ENCODE assay signal across 29 cellular contexts in genomic region chr18:36629836-36630235, GRCh38.
"Had no signal": no experiment of that assay in that cellular context is flagged by ENCODE, and none has a peak within 500 bp of the region (broad histone marks: within the 10 kb centered on the region; RNA-seq: fewer than 3 reads in every experiment).

No MANE protein-coding gene starts in this region.

- H3K4me3 Mint-ChIP-seq: activated CD4-positive, alpha-beta memory T cell treated with anti-CD3 and anti-CD28 coated beads for 36 hours; activated naive CD4-positive, alpha-beta T cell treated with anti-CD3 and anti-CD28 coated beads, Interleukin-2, amount 10 ng/mL, durations not matched to agents 7 days and 5 days; activated naive CD8-positive, alpha-beta T cell treated with anti-CD3 and anti-CD28 coated beads, Interleukin-2, amount 10 ng/mL, durations not matched to agents 7 days and 5 days; central memory CD8-positive, alpha-beta T cell; effector memory CD8-positive, alpha-beta T cell; immature natural killer cell; nephron; T-helper 1 cell treated with Interleukin-12 subunit alpha and Interleukin-12 subunit beta and Interleukin-4 antibody, amounts not matched to agents 30 μg/mL and 1 μg/mL, for 36 hours had no signal

- H3K9me3 Mint-ChIP-seq: activated CD4-positive, alpha-beta memory T cell treated with anti-CD3 and anti-CD28 coated beads for 36 hours; activated naive CD4-positive, alpha-beta T cell treated with anti-CD3 and anti-CD28 coated beads, Interleukin-2, amount 10 ng/mL, durations not matched to agents 7 days and 5 days; activated naive CD8-positive, alpha-beta T cell treated with anti-CD3 and anti-CD28 coated beads, Interleukin-2, amount 10 ng/mL, durations not matched to agents 7 days and 5 days; central memory CD8-positive, alpha-beta T cell; effector memory CD8-positive, alpha-beta T cell; nephron; T-helper 1 cell treated with Interleukin-12 subunit alpha and Interleukin-12 subunit beta and Interleukin-4 antibody, amounts not matched to agents 30 μg/mL and 1 μg/mL, for 36 hours had no signal

- H3K27ac ChIP-seq: colonic mucosa, dorsolateral prefrontal cortex, upper lobe of right lung, VCaP had no signal

- H3K4me1 ChIP-seq: colonic mucosa had no signal

- H3K36me3 ChIP-seq: colonic mucosa, upper lobe of right lung had no signal

- H3K9me3 ChIP-seq: colonic mucosa, gastroesophageal sphincter, mucosa of descending colon, upper lobe of right lung had no signal

- ATAC-seq: effector memory CD8-positive, alpha-beta T cell; gastroesophageal sphincter; left lobe of liver; mucosa of descending colon; sciatic nerve; stimulated activated naive CD8-positive, alpha-beta T cell treated with anti-CD3 and anti-CD28 coated beads, Interleukin-15, Interleukin-2, amounts not matched to agents 100 U/mL and 50 U/mL, for 24 hours; upper lobe of right lung had no signal

- H3K27ac Mint-ChIP-seq: activated CD4-positive, alpha-beta memory T cell treated with anti-CD3 and anti-CD28 coated beads for 36 hours; activated naive CD4-positive, alpha-beta T cell treated with anti-CD3 and anti-CD28 coated beads, Interleukin-2, amount 10 ng/mL, durations not matched to agents 7 days and 5 days; activated naive CD8-positive, alpha-beta T cell treated with anti-CD3 and anti-CD28 coated beads, Interleukin-2, amount 10 ng/mL, durations not matched to agents 7 days and 5 days; effector memory CD8-positive, alpha-beta T cell; immature natural killer cell; nephron; T-helper 1 cell treated with Interleukin-12 subunit alpha and Interleukin-12 subunit beta and Interleukin-4 antibody, amounts not matched to agents 30 μg/mL and 1 μg/mL, for 36 hours had no signal

- H3K4me3 ChIP-seq: colonic mucosa, dorsolateral prefrontal cortex, gastroesophageal sphincter, lung, mucosa of descending colon, skin epidermis, upper lobe of right lung had no signal

- H3K4me1 Mint-ChIP-seq: activated naive CD4-positive, alpha-beta T cell treated with anti-CD3 and anti-CD28 coated beads, Interleukin-2, amount 10 ng/mL, durations not matched to agents 7 days and 5 days; activated naive CD8-positive, alpha-beta T cell treated with anti-CD3 and anti-CD28 coated beads, Interleukin-2, amount 10 ng/mL, durations not matched to agents 7 days and 5 days; central memory CD8-positive, alpha-beta T cell; immature natural killer cell had no signal

- H3K27me3 Mint-ChIP-seq: activated naive CD4-positive, alpha-beta T cell treated with anti-CD3 and anti-CD28 coated beads, Interleukin-2, amount 10 ng/mL, durations not matched to agents 7 days and 5 days had no signal

- DNase-seq: activated CD4-positive, alpha-beta memory T cell treated with anti-CD3 and anti-CD28 coated beads for 36 hours; activated CD4-positive, alpha-beta T cell treated with anti-CD3 and anti-CD28 coated beads for 4 hours; activated CD8-positive, alpha-beta memory T cell treated with anti-CD3 and anti-CD28 coated beads, Interleukin-2, amount 50 U/mL, for 4 hours; activated gamma-delta T cell; activated naive CD4-positive, alpha-beta T cell treated with anti-CD3 and anti-CD28 coated beads, Interleukin-2, amount 10 ng/mL, durations not matched to agents 7 days and 5 days; activated naive CD8-positive, alpha-beta T cell treated with anti-CD3 and anti-CD28 coated beads, Interleukin-2, amount 10 ng/mL, durations not matched to agents 7 days and 5 days; activated T-cell treated with anti-CD3 and anti-CD28 coated beads, Interleukin-2, amount 50 U/mL, for 1 hour; colonic mucosa; dorsolateral prefrontal cortex; effector memory CD8-positive, alpha-beta T cell; erythroblast; hypothalamus; immature natural killer cell; mucosa of descending colon; posterior cingulate gyrus; stimulated activated CD4-positive, alpha-beta T cell treated with anti-CD3 and anti-CD28 coated beads, Interleukin-12 subunit alpha, Interleukin-12 subunit beta, amount 100 ng/mL, for 4 hours; stimulated activated CD4-positive, alpha-beta T cell treated with anti-CD3 and anti-CD28 coated beads, Interleukin-4, amount 100 ng/mL, for 1 hour; stimulated activated naive CD8-positive, alpha-beta T cell treated with anti-CD3 and anti-CD28 coated beads, Interleukin-15, Interleukin-2, amounts not matched to agents 100 U/mL and 50 U/mL, for 24 hours; T-helper 9 cell; upper lobe of right lung had no signal

- H3K27me3 ChIP-seq: colonic mucosa, dorsolateral prefrontal cortex, gastroesophageal sphincter, upper lobe of right lung had no signal

- H3K36me3 Mint-ChIP-seq: activated CD4-positive, alpha-beta memory T cell treated with anti-CD3 and anti-CD28 coated beads for 36 hours; activated naive CD4-positive, alpha-beta T cell treated with anti-CD3 and anti-CD28 coated beads, Interleukin-2, amount 10 ng/mL, durations not matched to agents 7 days and 5 days; activated naive CD8-positive, alpha-beta T cell treated with anti-CD3 and anti-CD28 coated beads, Interleukin-2, amount 10 ng/mL, durations not matched to agents 7 days and 5 days; immature natural killer cell had no signal
